Comparison of ENCODE assay signal across 7 cellular contexts in genomic region chr1:51518730-51519047, GRCh38. TPM values are rescaled to one million over a fixed set of nuclear protein-coding genes. Genes with fewer than 3 reads are reported as not detected.
DNase-seq lines count a peak whose midpoint lies in the region; ATAC-seq and TF ChIP-seq lines count a peak whose summit lies in the region.

No MANE protein-coding gene starts in this region.

- ATAC-seq in GM18511 (IDR thresholded peaks at IDR 0.05; ENCODE audit: unreplicated experiment) = peak; percentile 53

- in situ Hi-C loops in G401 (cut with HindIII; ENCODE audit: low sequenced_read_pairs) = no loop called here

- H3K27ac ChIP-seq in sigmoid colon = peak overlapping the region; percentile 85 to 95 (median 92)

- peak overlapping the region; percentile 68 to 96 (median 89) for H3K4me3 ChIP-seq in sigmoid colon

- CTCF ChIA-PET in HEK293T (lab: Yijun Ruan, JAX) = no interaction called here
- CTCF ChIA-PET in activated naive CD4-positive, alpha-beta T cell treated with anti-CD3 and anti-CD28 coated beads for 36 hours (lab: Charles Lee) = interaction anchor here (1.3 kb wide), 1 partner anchor 9 kb away, joined by 3 read pairs; no protein-coding TSS in a partner anchor

- no peak for TF ChIP-seq EP300 in sigmoid colon (IDR thresholded peaks at IDR 0.05)

- H3K36me3 Mint-ChIP-seq in activated naive CD4-positive, alpha-beta T cell treated with anti-CD3 and anti-CD28 coated beads for 36 hours (ENCODE audit: low read depth) = peaks cover 5% of the 10 kb centered on the region

- H3K4me1 ChIP-seq in sigmoid colon = peaks cover 3 to 41% (median 29%) of the 10 kb centered on the region in 4 donors

- POLR2A ChIA-PET in HEK293T (lab: Yijun Ruan, JAX) = interaction anchor here (0.7 to 1.1 kb wide), 5 partner anchors 9 to 189 kb away, joined by 3 to 5 read pairs (median 3); no protein-coding TSS in a partner anchor

- intact Hi-C loops in activated naive CD4-positive, alpha-beta T cell treated with anti-CD3 and anti-CD28 coated beads for 36 hours (cut with micrococcal nuclease) = loop anchor here (1.0 to 5.0 kb wide), 10 partner anchors 12 to 849 kb away; partner anchors contain the start of genes CC2D1B, NRDC, OSBPL9 and RNF11
- intact Hi-C loops in cardiac septum (cut with DNase I) = loop anchor here (5.0 kb wide), 3 partner anchors 101 to 546 kb away; partner anchors contain the start of genes CDKN2C and RNF11
- intact Hi-C loops in sigmoid colon (cut with DNase I) = loop anchor here (5.0 to 10.0 kb wide), 4 partner anchors 96 to 544 kb away; partner anchors contain the start of genes CDKN2C, OSBPL9 and RNF11

- no peaks in the 10 kb centered on the region for H3K36me3 ChIP-seq in sigmoid colon

- no peak for TF ChIP-seq POLR2A in sigmoid colon (IDR thresholded peaks at IDR 0.05)

- H3K9me3 Mint-ChIP-seq in activated naive CD4-positive, alpha-beta T cell treated with anti-CD3 and anti-CD28 coated beads for 36 hours = no peaks in the 10 kb centered on the region

- TF ChIP-seq CTCF in sigmoid colon (IDR thresholded peaks at IDR 0.05) = no peak

- DNase-seq in HEK293T (ENCODE audit: extremely low spot score) = peak; percentile 25
- peak; percentile 32 for DNase-seq in NCI-H226
- DNase-seq in activated naive CD4-positive, alpha-beta T cell treated with anti-CD3 and anti-CD28 coated beads for 36 hours = peak; percentile 59
- peak; percentile 78 for DNase-seq in cardiac septum (ENCODE audit: low spot score)
- DNase-seq in sigmoid colon = peak; percentile 78
- DNase-seq in G401 (ENCODE audit: low spot score) = no peak

- no peak overlapping the region for H3K27ac Mint-ChIP-seq in activated naive CD4-positive, alpha-beta T cell treated with anti-CD3 and anti-CD28 coated beads for 36 hours

- peaks cover 50% of the 10 kb centered on the region for H3K4me1 Mint-ChIP-seq in activated naive CD4-positive, alpha-beta T cell treated with anti-CD3 and anti-CD28 coated beads for 36 hours (ENCODE audit: low read depth)

- WGBS in sigmoid colon, 2 donors = 0 to 1% methylated on average over 46 of the region's 46 CpGs

- no peaks in the 10 kb centered on the region for H3K27me3 Mint-ChIP-seq in activated naive CD4-positive, alpha-beta T cell treated with anti-CD3 and anti-CD28 coated beads for 36 hours (ENCODE audit: low read depth)

- H3K9me3 ChIP-seq in sigmoid colon = no peaks in the 10 kb centered on the region

- H3K27me3 ChIP-seq in sigmoid colon = no peaks in the 10 kb centered on the region

- H3K4me3 Mint-ChIP-seq in activated naive CD4-positive, alpha-beta T cell treated with anti-CD3 and anti-CD28 coated beads for 36 hours = peak overlapping the region; percentile 87

TF ChIP-seq in HEK293T, 16 proteins besides CTCF, POLR2A, EP300 and RAD21:
- TF ChIP-seq, protein P1, sequence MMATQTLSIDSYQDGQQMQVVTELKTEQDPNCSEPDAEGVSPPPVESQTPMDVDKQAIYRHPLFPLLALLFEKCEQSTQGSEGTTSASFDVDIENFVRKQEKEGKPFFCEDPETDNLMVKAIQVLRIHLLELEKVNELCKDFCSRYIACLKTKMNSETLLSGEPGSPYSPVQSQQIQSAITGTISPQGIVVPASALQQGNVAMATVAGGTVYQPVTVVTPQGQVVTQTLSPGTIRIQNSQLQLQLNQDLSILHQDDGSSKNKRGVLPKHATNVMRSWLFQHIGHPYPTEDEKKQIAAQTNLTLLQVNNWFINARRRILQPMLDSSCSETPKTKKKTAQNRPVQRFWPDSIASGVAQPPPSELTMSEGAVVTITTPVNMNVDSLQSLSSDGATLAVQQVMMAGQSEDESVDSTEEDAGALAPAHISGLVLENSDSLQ (IDR thresholded peaks at IDR 0.05) = no peak
- TF ChIP-seq NFRKB (IDR thresholded peaks at IDR 0.05) (no peak), CTBP1 (IDR thresholded peaks at IDR 0.05; ENCODE audit: borderline replicate concordance) (no peak), ELF4 (IDR thresholded peaks at IDR 0.05) (no peak), ZNF384 (IDR thresholded peaks at IDR 0.05) (no peak), TARDBP (IDR thresholded peaks at IDR 0.05) (no peak), FOXM1 (IDR thresholded peaks at IDR 0.05; ENCODE audit: borderline replicate concordance) (no peak), SUZ12 (IDR thresholded peaks at IDR 0.05) (no peak), FOXK2 (IDR thresholded peaks at IDR 0.05) (no peak), BHLHE40 (IDR thresholded peaks at IDR 0.05; ENCODE audit: borderline replicate concordance) (no peak), SP1 (IDR thresholded peaks at IDR 0.05) (no peak), L3MBTL2 (conservative IDR thresholded peaks at IDR 0.05) (no peak), HDGF (IDR thresholded peaks at IDR 0.05; ENCODE audit: borderline replicate concordance) (no peak), LEF1 (IDR thresholded peaks at IDR 0.05; ENCODE audit: borderline replicate concordance) (no peak), ARNT (IDR thresholded peaks at IDR 0.05) (no peak)

RNA-seq across cellular contexts. Expression of gene EPS15, which starts 0.4 kb away (rescaled TPM):
- total RNA-seq in activated naive CD4-positive, alpha-beta T cell treated with anti-CD3 and anti-CD28 coated beads for 36 hours = 10 to 100 TPM; 56.0 to 57.0 TPM
- total RNA-seq in cardiac septum (46.6 TPM), sigmoid colon (100 to 1,000 TPM in 3 of 4 donors, 10 to 100 TPM in 1; 72.4 to 131 (median 103) TPM)
- 10 to 100 TPM; 16.4 to 19.2 (median 18.6) TPM for polyA plus RNA-seq in sigmoid colon
- total RNA-seq in G401 (2014; rRNA removed; shearing (Covaris generic)) = 5.4 and 8.9 TPM in 2 replicates
